19 cellular contexts compared by ENCODE assay signal in genomic region chr6:167214216-167214615, GRCh38. TPM values are rescaled to one million over a fixed set of nuclear protein-coding genes. Genes with fewer than 3 reads are reported as not detected.
DNase-seq lines count a peak whose midpoint lies in the region; ATAC-seq and TF ChIP-seq lines count a peak whose summit lies in the region.
"Had no signal": no experiment of that assay in that cellular context is flagged by ENCODE, and none has a peak within 500 bp of the region (broad histone marks: within the 10 kb centered on the region; RNA-seq: fewer than 3 reads in every experiment).

No MANE protein-coding gene starts in this region.

- no peak overlapping the region for H2AFZ ChIP-seq in neural cell (ENCODE audit: low read depth, low read length)

- TF ChIP-seq EP300 in neural cell (conservative IDR thresholded peaks at IDR 0.05; ENCODE audit: poor library complexity, severe bottlenecking): peak; percentile 22

- POLR2A ChIA-PET in GM10248 (lab: Yijun Ruan, JAX): no interaction called here

- peak; percentile 65 for DNase-seq in Ammon's horn (ENCODE audit: low spot score)
- DNase-seq in G401 (ENCODE audit: low spot score): peak; percentile 73
- peak; percentile 28 for DNase-seq in coronary artery (ENCODE audit: low spot score)
- no peak for DNase-seq in GM10248 (ENCODE audit: extremely low spot score)
- DNase-seq in stimulated activated CD8-positive, alpha-beta memory T cell treated with anti-CD3 and anti-CD28 coated beads, Interleukin-4, amount 100 ng/mL, for 48 hours: no peak
- no peak for DNase-seq in NOMO-1 (lab: John Stamatoyannopoulos, UW; ENCODE audit: unreplicated experiment in 2 of 2)
- DNase-seq: ACHN, DND-41, GOT3, MM.1S, NCI-H1105, NCI-H2081 treated with DMSO at 0.1 percent for 48 hours, NCI-H226, SJCRH30 had no signal

- no peak overlapping the region for H3K9ac ChIP-seq in neural cell (ENCODE audit: low read length)

- no peak overlapping the region for H3K27ac ChIP-seq in coronary artery
- peak overlapping the region; percentile 56 for H3K27ac ChIP-seq in neural cell (ENCODE audit: low read length)
- H3K27ac ChIP-seq: C4-2B, SJCRH30 had no signal

- no peak for ATAC-seq in GM18868 (IDR thresholded peaks at IDR 0.05; ENCODE audit: unreplicated experiment)
- ATAC-seq: HCT116 had no signal

- no peaks in the 10 kb centered on the region for H3F3A ChIP-seq in neural cell (ENCODE audit: insufficient read depth, low read length, poor library complexity, severe bottlenecking)

- in situ Hi-C loops in G401 (cut with HindIII; ENCODE audit: low sequenced_read_pairs): no loop called here

- H3K4me3 ChIP-seq in coronary artery (no peak overlapping the region), neural cell (ENCODE audit: low read length) (no peak overlapping the region)
- H3K4me3 ChIP-seq: SJCRH30 had no signal

- no peak for TF ChIP-seq RAD21 in neural cell (conservative IDR thresholded peaks at IDR 0.05)

- CTCF ChIA-PET in GM10248 (lab: Yijun Ruan, JAX): interaction anchor here (1.4 kb wide), 1 partner anchor 138 kb away, joined by 3 read pairs; no protein-coding TSS in a partner anchor

- no peak overlapping the region for H3K4me2 ChIP-seq in neural cell (ENCODE audit: low read length)

- no peaks in the 10 kb centered on the region for H3K9me2 ChIP-seq in neural cell (ENCODE audit: insufficient read depth, low read length)

- no peaks in the 10 kb centered on the region for H3K9me3 ChIP-seq in neural cell (ENCODE audit: low read length)
- H3K9me3 ChIP-seq: SJCRH30 had no signal

- H3K79me2 ChIP-seq in neural cell (replicated peaks; ENCODE audit: insufficient read depth, low read length): no peaks in the 10 kb centered on the region

- no peaks in the 10 kb centered on the region for H3K27me3 ChIP-seq in neural cell (ENCODE audit: insufficient read depth, low read depth, low read length)

- no peak for TF ChIP-seq CTCF in coronary artery (IDR thresholded peaks at IDR 0.05)
- TF ChIP-seq CTCF in neural cell (IDR thresholded peaks at IDR 0.05; ENCODE audit: poor library complexity, severe bottlenecking): no peak
- no peak for TF ChIP-seq CTCF in GM10248 (IDR thresholded peaks at IDR 0.05; ENCODE audit: control extremely low read depth, extremely low read depth, low read depth, missing control alignments)

- H4K20me1 ChIP-seq in neural cell (ENCODE audit: insufficient read depth): no peaks in the 10 kb centered on the region

- no peaks in the 10 kb centered on the region for H3K36me3 ChIP-seq in neural cell (ENCODE audit: insufficient read depth, low read length)
- H3K36me3 ChIP-seq: SJCRH30 had no signal

TF ChIP-seq in neural cell, 6 proteins besides CTCF, POLR2A, EP300 and RAD21:
- no peak for TF ChIP-seq REST (IDR thresholded peaks at IDR 0.05; ENCODE audit: borderline replicate concordance)

RNA-seq across cellular contexts. Expression of gene GPR31, which starts 56.4 kb away (rescaled TPM):
- total RNA-seq in G401 (2014; rRNA removed; shearing (Covaris generic)): not detected in 2 replicates
- polyA plus RNA-seq in neural cell: not detected in 2 replicates
- polyA minus RNA-seq in neural cell: not detected in 2 replicates
- total RNA-seq: LHCN-M2, SJCRH30 had no signal

Comparison
In these comparisons a context has a peak if more than half of its experiments do, and no peak if none do; other contexts are left out.
1. DNase-seq: peak in Ammon's horn (single experiment), G401 (single experiment) and coronary artery (single experiment); none in GM10248 (single experiment), stimulated activated CD8-positive, alpha-beta memory T cell treated with anti-CD3 and anti-CD28 coated beads, Interleukin-4, amount 100 ng/mL, for 48 hours (single experiment) and NOMO-1 (0 of 2).